Comparison of ENCODE assay signal across 8 cellular contexts in genomic region chr6:28080631-28081485, GRCh38. TPM values are rescaled to one million over a fixed set of nuclear protein-coding genes. Genes with fewer than 3 reads are reported as not detected.
DNase-seq lines count a peak whose midpoint lies in the region; ATAC-seq and TF ChIP-seq lines count a peak whose summit lies in the region.

No MANE protein-coding gene starts in this region.

- no TSS peak for BruUV-seq in IMR-90 (replicated peaks; lab: Mats Ljungman, UMichigan)

- H4K20me1 ChIP-seq in IMR-90 (ENCODE audit: insufficient read depth, low read length) (no peaks in the 10 kb centered on the region), OCI-LY3 (ENCODE audit: insufficient read depth, low read length) (no peaks in the 10 kb centered on the region)

- peak overlapping the region; percentile 82 for H3K4ac ChIP-seq in IMR-90 (ENCODE audit: low read depth, low read length)

- H2BK5ac ChIP-seq in IMR-90 (ENCODE audit: low read depth, low read length, poor library complexity, severe bottlenecking): peak overlapping the region; percentile 77

- DNase-seq in DMS 273 (lab: John Stamatoyannopoulos, UW; ENCODE audit: unreplicated experiment) (peak; percentile 97), IMR-90 (peak; percentile 98), activated T-cell treated with anti-CD3 and anti-CD28 coated beads for 48 hours (ENCODE audit: low read depth) (peak; percentile 84), epithelial cell of prostate (ENCODE audit: low read depth, low spot score) (peak; percentile 91)
- peak; percentile 81 to 85 for DNase-seq in stimulated activated CD8-positive, alpha-beta memory T cell treated with anti-CD3 and anti-CD28 coated beads, Interleukin-2, amount 100 ng/mL, for 1 hour (ENCODE audit: low read depth in 2 of 2)

- peak overlapping the region; percentile 84 for H2BK120ac ChIP-seq in IMR-90 (ENCODE audit: low read depth, low read length)

- 0 out of 2 replicates have a peak, but pooled peaks cover 7% of the 10 kb centered on the region for H3K9me1 ChIP-seq in IMR-90 (ENCODE audit: insufficient read depth, low read length)

- peak overlapping the region; percentile 83 for H3K27ac ChIP-seq in IMR-90 (ENCODE audit: insufficient read depth, low read length)
- peak overlapping the region; percentile 97 for H3K27ac ChIP-seq in OCI-LY3 (ENCODE audit: low read length)
- peak overlapping the region; percentile 96 for H3K27ac ChIP-seq in epithelial cell of prostate

- 0 out of 4 replicates have a peak, but pooled peaks cover 0 to 3% of the 10 kb centered on the region in 2 experiments for H3K79me1 ChIP-seq in IMR-90 (ENCODE audit: low read depth in 1 of 2, low read length in 2 of 2)

- H3K4me2 ChIP-seq in IMR-90 (ENCODE audit: low read depth, low read length) (peak overlapping the region; percentile 94), OCI-LY3 (ENCODE audit: low read length) (peak overlapping the region; percentile 86)

- peak overlapping the region; percentile 83 for H4K5ac ChIP-seq in IMR-90 (ENCODE audit: low read depth, low read length)

- peak overlapping the region; percentile 77 for H4K91ac ChIP-seq in IMR-90 (ENCODE audit: insufficient read depth, low read depth, low read length)

- H2AFZ ChIP-seq in IMR-90 (replicated peaks; ENCODE audit: low read length, poor library complexity) (peak overlapping the region; percentile 98), OCI-LY3 (ENCODE audit: low read depth, low read length) (peak overlapping the region; percentile 95; the same call in 1 of the 2 replicates)

- no peak overlapping the region; the same call in 1 of the 2 replicates for H3K18ac ChIP-seq in IMR-90 (ENCODE audit: low read depth, low read length)

- H3K9ac ChIP-seq in IMR-90 (ENCODE audit: low read depth, low read length) (peak overlapping the region; percentile 75), OCI-LY3 (ENCODE audit: low read length) (peak overlapping the region; percentile 89)

- ATAC-seq in GM21529 (IDR thresholded peaks at IDR 0.05; ENCODE audit: unreplicated experiment) (peak; percentile 73), IMR-90 (ENCODE audit: low read depth) (peak; percentile 98)

- H3K14ac ChIP-seq in IMR-90 (replicated peaks; ENCODE audit: low read depth, low read length): peak overlapping the region; percentile 71

- TF ChIP-seq CTCF in IMR-90 (conservative IDR thresholded peaks at IDR 0.05; ENCODE audit: low read depth, low read length) (no peak), OCI-LY3 (IDR thresholded peaks at IDR 0.05; ENCODE audit: low read depth, low read length) (no peak)

- dilution Hi-C loops in IMR-90 (cut with HindIII; ENCODE audit: low sequenced_read_pairs, unreplicated experiment): no loop called here

- 0% methylated on average over 9 of the region's 46 CpGs; no CpG with 5 or more reads in 1 of the 2 experiments for WGBS in IMR-90 (ENCODE audit: extremely low coverage in 2 of 2, insufficient read length in 1 of 2), 2 experiments

- intact Hi-C loops in IMR-90 (cut with micrococcal nuclease): loop anchor here (5.0 kb wide), 2 partner anchors 131 to 256 kb away; partner anchors contain the start of gene ZSCAN31

- H2AK9ac ChIP-seq in IMR-90 (replicated peaks; ENCODE audit: low read depth, low read length, poor library complexity): peak overlapping the region; percentile 81

- H2BK15ac ChIP-seq in IMR-90 (ENCODE audit: low read depth, low read length): peak overlapping the region; percentile 60; the same call in 1 of the 3 replicates

- H3K27me3 ChIP-seq in IMR-90 (ENCODE audit: control insufficient read depth, insufficient read depth, low read length): no peaks in the 10 kb centered on the region
- H3K27me3 ChIP-seq in OCI-LY3 (ENCODE audit: low read depth, low read length): no peaks in the 10 kb centered on the region
- no peaks in the 10 kb centered on the region for H3K27me3 ChIP-seq in mononuclear cell (ENCODE audit: insufficient read depth, low read length)

- peak overlapping the region; percentile 75 for H3K4me3 ChIP-seq in IMR-90 (ENCODE audit: insufficient read depth, low read depth, low read length)
- H3K4me3 ChIP-seq in OCI-LY3 (ENCODE audit: low read length): peak overlapping the region; percentile 95
- H3K4me3 ChIP-seq in mononuclear cell (ENCODE audit: low read length): peak overlapping the region; percentile 92

- H2AK5ac ChIP-seq in IMR-90 (ENCODE audit: low read depth, low read length): no peak overlapping the region; the same call in 1 of the 2 replicates

- peaks cover 2% of the 10 kb centered on the region; the same call in 1 of the 2 replicates for H3K4me1 ChIP-seq in IMR-90 (ENCODE audit: control insufficient read depth, insufficient read depth, low read length)
- peaks cover 31% of the 10 kb centered on the region for H3K4me1 ChIP-seq in OCI-LY3 (ENCODE audit: low read length)
- peaks cover 14% of the 10 kb centered on the region for H3K4me1 ChIP-seq in mononuclear cell (ENCODE audit: insufficient read depth, low read length)

- H3K23ac ChIP-seq in IMR-90 (ENCODE audit: low read depth, low read length): peak overlapping the region; percentile 47; the same call in 1 of the 2 replicates

- H3K9me3 ChIP-seq in IMR-90 (ENCODE audit: control insufficient read depth, insufficient read depth, low read length): no peaks in the 10 kb centered on the region
- peaks cover 10% of the 10 kb centered on the region; the same call in 1 of the 2 replicates for H3K9me3 ChIP-seq in OCI-LY3 (ENCODE audit: insufficient read depth, low read length)
- no peaks in the 10 kb centered on the region for H3K9me3 ChIP-seq in mononuclear cell (ENCODE audit: low read depth, low read length)

- no peak for TF ChIP-seq RAD21 in IMR-90 (IDR thresholded peaks at IDR 0.05; ENCODE audit: low read length)

- peak overlapping the region; percentile 68; the same call in 1 of the 2 replicates for H3K56ac ChIP-seq in IMR-90 (ENCODE audit: extremely low read depth, insufficient read depth, low read length)

- POLR2A ChIA-PET in IMR-90 (lab: Charles Lee; ENCODE audit: unreplicated experiment): no interaction called here

- H3K36me3 ChIP-seq in IMR-90 (ENCODE audit: control insufficient read depth, insufficient read depth, low read length) (no peaks in the 10 kb centered on the region), OCI-LY3 (replicated peaks; ENCODE audit: low read depth, low read length) (peaks cover 18% of the 10 kb centered on the region)

- H3K79me2 ChIP-seq in OCI-LY3 (ENCODE audit: low read length): no peaks in the 10 kb centered on the region

- H2BK20ac ChIP-seq in IMR-90 (ENCODE audit: low read depth, low read length): no peak overlapping the region; the same call in 1 of the 2 replicates

- peak; percentile 14; the same call in 1 of the 2 replicates for TF ChIP-seq POLR2A in IMR-90 (IDR thresholded peaks at IDR 0.05; ENCODE audit: low read depth, low read length)

- peak overlapping the region; percentile 73 to 98 for H4K8ac ChIP-seq in IMR-90 (ENCODE audit: low read depth in 2 of 2, low read length in 2 of 2)

- CTCF ChIA-PET in IMR-90 (lab: Yijun Ruan, JAX): no interaction called here

- in situ Hi-C loops in IMR-90 (cut with MboI; ENCODE audit: low sequenced_read_pairs): no loop called here

TF ChIP-seq in IMR-90, 13 proteins besides CTCF, POLR2A, EP300 and RAD21:
- TF ChIP-seq BHLHE40 (IDR thresholded peaks at IDR 0.05; ENCODE audit: low read depth, low read length): no peak
- TF ChIP-seq SMC3 (IDR thresholded peaks at IDR 0.05; ENCODE audit: low read depth, low read length): no peak
- TF ChIP-seq MAFK (IDR thresholded peaks at IDR 0.05; ENCODE audit: low read depth, low read length): no peak
- 0 out of 2 replicates have a peak, but pooled peaks have one; percentile 65 for TF ChIP-seq CHD1 (IDR thresholded peaks at IDR 0.05; ENCODE audit: low read depth, low read length)
- TF ChIP-seq MAZ (IDR thresholded peaks at IDR 0.05; ENCODE audit: borderline replicate concordance, low read depth, low read length): peak; percentile 70; the same call in 1 of the 2 replicates
- no peak for TF ChIP-seq USF2 (IDR thresholded peaks at IDR 0.05; ENCODE audit: low read depth, low read length)
- TF ChIP-seq FOS (IDR thresholded peaks at IDR 0.05; ENCODE audit: low read depth, low read length): no peak
- TF ChIP-seq MXI1 (IDR thresholded peaks at IDR 0.05; ENCODE audit: borderline replicate concordance, low read depth, low read length): no peak; the same call in 1 of the 2 replicates
- TF ChIP-seq RFX5 (IDR thresholded peaks at IDR 0.05; ENCODE audit: low read depth, low read length): no peak
- TF ChIP-seq NFE2L2 (IDR thresholded peaks at IDR 0.05; ENCODE audit: low read depth, low read length): no peak
- TF ChIP-seq RCOR1 (IDR thresholded peaks at IDR 0.05; ENCODE audit: insufficient replicate concordance, low read length): no peak
- TF ChIP-seq ELK1 (IDR thresholded peaks at IDR 0.05; ENCODE audit: borderline replicate concordance, low read depth, low read length): peak; percentile 90; the same call in 1 of the 2 replicates

RNA-seq across cellular contexts. Expression of gene ZNF165, which starts 0.5 kb away (rescaled TPM):
- total RNA-seq in IMR-90 (2012; rRNA removed) (0.28 and 0.36 TPM in 2 replicates), mononuclear cell (2.1 TPM)
- 0.07 and 0.09 TPM in 2 replicates for polyA plus RNA-seq in IMR-90 (2012; rRNA removed)
- 0.01 TPM in 1 of 2 replicates, not detected in the other for polyA plus RNA-seq in IMR-90 (2012; cell fraction: cytosol; rRNA removed)
- polyA plus RNA-seq in IMR-90 (2012; cell fraction: nucleus; rRNA removed; ENCODE audit: low replicate concordance): 0.06 TPM in 1 of 2 replicates, not detected in the other

RNA-seq across cellular contexts. Expression of gene ZSCAN16, which starts 43.6 kb away (rescaled TPM):
- 2.5 and 3.0 TPM in 2 replicates for total RNA-seq in IMR-90 (2012; rRNA removed)
- polyA plus RNA-seq in IMR-90 (2012; rRNA removed): 1.7 and 1.8 TPM in 2 replicates
- 0.43 and 0.80 TPM in 2 replicates for polyA plus RNA-seq in IMR-90 (2012; cell fraction: cytosol; rRNA removed)
- polyA plus RNA-seq in IMR-90 (2012; cell fraction: nucleus; rRNA removed; ENCODE audit: low replicate concordance): 0.99 and 2.2 TPM in 2 replicates
- total RNA-seq in mononuclear cell: 10.2 TPM

Comparison
In these comparisons a context has a peak if more than half of its experiments do, and no peak if none do; other contexts are left out.
1. Peak in every context shown above with its lines: DNase-seq, ATAC-seq, H3K4me3 ChIP-seq and H3K27ac ChIP-seq.